ENCODE assay signal across 32 cellular contexts in genomic region chr12:130647814-130648213, GRCh38.
"Had no signal": no experiment of that assay in that cellular context is flagged by ENCODE, and none has a peak within 500 bp of the region (broad histone marks: within the 10 kb centered on the region; RNA-seq: fewer than 3 reads in every experiment).

No MANE protein-coding gene starts in this region.

- H3K4me1 Mint-ChIP-seq: activated B cell treated with CpG ODN at 0.5 μM for 24 hours; activated T-helper 17 cell treated with anti-CD3 and anti-CD28 coated beads, Interleukin-2, amount 50 U/mL, for 72 hours; T-helper 17 cell had no signal

- H3K9me3 ChIP-seq: esophagus muscularis mucosa, gastrocnemius medialis had no signal

- H3K27me3 ChIP-seq: brain microvascular endothelial cell, esophagus muscularis mucosa, foreskin keratinocyte, gastrocnemius medialis had no signal

- H3K36me3 ChIP-seq: brain microvascular endothelial cell, esophagus muscularis mucosa, gastrocnemius medialis, heart right ventricle, WERI-Rb-1 had no signal

- H3K27ac ChIP-seq: brain microvascular endothelial cell, esophagus muscularis mucosa, foreskin keratinocyte, gastrocnemius medialis, heart right ventricle, WERI-Rb-1 had no signal

- H3K36me3 Mint-ChIP-seq: activated naive CD8-positive, alpha-beta T cell had no signal

- H3K27ac Mint-ChIP-seq: activated B cell treated with CpG ODN at 0.5 μM for 24 hours; activated CD8-positive, alpha-beta T cell treated with anti-CD3 and anti-CD28 coated beads for 36 hours; activated naive CD8-positive, alpha-beta T cell; activated T-helper 17 cell treated with anti-CD3 and anti-CD28 coated beads, Interleukin-2, amount 50 U/mL, for 72 hours; effector memory CD8-positive, alpha-beta T cell; T-helper 17 cell; T-helper 2 cell treated with Interferon-gamma antibody and Interleukin-4, amounts not matched to agents 5 μg/mL and 100 μg/mL, for 36 hours had no signal

- H3K27me3 Mint-ChIP-seq: activated B cell treated with CpG ODN at 0.5 μM for 24 hours; activated CD8-positive, alpha-beta T cell treated with anti-CD3 and anti-CD28 coated beads for 36 hours; activated naive CD8-positive, alpha-beta T cell; activated T-helper 17 cell treated with anti-CD3 and anti-CD28 coated beads, Interleukin-2, amount 50 U/mL, for 72 hours had no signal

- FAIRE-seq: astrocyte, bronchial epithelial cell, colon had no signal

- DNase-seq: activated B cell treated with CpG ODN at 0.5 μM for 24 hours; activated CD4-positive, alpha-beta T cell treated with anti-CD3 and anti-CD28 coated beads for 48 hours; activated CD4-positive, alpha-beta T cell treated with anti-CD3 and anti-CD28 coated beads, Interleukin-2, amount 50 U/mL, for 1 hour; activated CD4-positive, alpha-beta T cell treated with anti-CD3 and anti-CD28 coated beads, Interleukin-2, amount 50 U/mL, for 48 hours; activated CD8-positive, alpha-beta memory T cell treated with anti-CD3 and anti-CD28 coated beads for 24 hours; activated CD8-positive, alpha-beta T cell treated with anti-CD3 and anti-CD28 coated beads for 36 hours; activated effector memory CD4-positive, alpha-beta T cell treated with Interleukin-2 at 50 U/mL for 16 hours; activated gamma-delta T cell treated with Interleukin-2 at 50 U/mL for 16 hours; activated naive CD4-positive, alpha-beta T cell treated with anti-CD3 and anti-CD28 coated beads, Interleukin-2, amount 50 U/mL, for 16 hours; activated naive CD4-positive, alpha-beta T cell treated with Interleukin-2 at 50 U/mL for 16 hours; activated T-cell treated with anti-CD3 and anti-CD28 coated beads, Interleukin-2, amount 50 U/mL, for 4 hours; amniotic stem cell; anterior cingulate cortex; brain microvascular endothelial cell; cortex of kidney; dermis blood vessel endothelial cell; effector CD4-positive, alpha-beta T cell; effector memory CD8-positive, alpha-beta T cell; erythroblast; foreskin keratinocyte; gastrocnemius medialis; heart right ventricle; T-helper 17 cell; T1000; WERI-Rb-1 had no signal

- H3K9me3 Mint-ChIP-seq: activated B cell treated with CpG ODN at 0.5 μM for 24 hours; activated CD8-positive, alpha-beta T cell treated with anti-CD3 and anti-CD28 coated beads for 36 hours; activated T-cell treated with anti-CD3 and anti-CD28 coated beads, Interleukin-2, amount 50 U/mL, for 4 hours; activated T-helper 17 cell treated with anti-CD3 and anti-CD28 coated beads, Interleukin-2, amount 50 U/mL, for 72 hours; T-helper 2 cell treated with Interferon-gamma antibody and Interleukin-4, amounts not matched to agents 5 μg/mL and 100 μg/mL, for 36 hours had no signal

- H3K4me3 Mint-ChIP-seq: activated B cell treated with CpG ODN at 0.5 μM for 24 hours; activated CD8-positive, alpha-beta T cell treated with anti-CD3 and anti-CD28 coated beads for 36 hours; activated naive CD8-positive, alpha-beta T cell; activated T-cell treated with anti-CD3 and anti-CD28 coated beads, Interleukin-2, amount 50 U/mL, for 4 hours; activated T-helper 17 cell treated with anti-CD3 and anti-CD28 coated beads, Interleukin-2, amount 50 U/mL, for 72 hours; effector memory CD8-positive, alpha-beta T cell; T-helper 17 cell; T-helper 2 cell treated with Interferon-gamma antibody and Interleukin-4, amounts not matched to agents 5 μg/mL and 100 μg/mL, for 36 hours had no signal

- H3K4me1 ChIP-seq: esophagus muscularis mucosa, foreskin keratinocyte, gastrocnemius medialis, heart right ventricle had no signal

- H3K4me3 ChIP-seq: esophagus muscularis mucosa, gastrocnemius medialis, heart right ventricle had no signal
